Comparison of ENCODE assay signal across 8 cellular contexts in genomic region chrX:38192007-38192625, GRCh38. TPM values are rescaled to one million over a fixed set of nuclear protein-coding genes. Genes with fewer than 3 reads are reported as not detected.
DNase-seq lines count a peak whose midpoint lies in the region; ATAC-seq and TF ChIP-seq lines count a peak whose summit lies in the region.

No MANE protein-coding gene starts in this region.

- ATAC-seq in GM18868 (IDR thresholded peaks at IDR 0.05; ENCODE audit: unreplicated experiment) (peak; percentile 63), foreskin keratinocyte (peak; percentile 53), upper lobe of left lung (ENCODE audit: low FRiP score in 2 of 2) (no peak)

- TF ChIP-seq POLR2A in upper lobe of left lung (IDR thresholded peaks at IDR 0.05), result no peak

- no peaks in the 10 kb centered on the region for H3K27me3 ChIP-seq in foreskin keratinocyte
- H3K27me3 ChIP-seq in upper lobe of left lung, result no peaks in the 10 kb centered on the region

- no peaks in the 10 kb centered on the region for H3K9me2 ChIP-seq in OCI-LY7 (ENCODE audit: insufficient read depth, low read length)

- H3K36me3 ChIP-seq in OCI-LY7 (ENCODE audit: insufficient read depth, low read length) (no peaks in the 10 kb centered on the region), upper lobe of left lung (no peaks in the 10 kb centered on the region)

- TF ChIP-seq EP300 in upper lobe of left lung (IDR thresholded peaks at IDR 0.05), result no peak

- no peaks in the 10 kb centered on the region for H3K79me2 ChIP-seq in OCI-LY7 (ENCODE audit: insufficient read depth, low read depth, low read length)

- H3K27ac ChIP-seq in 22Rv1, result no peak overlapping the region
- H3K27ac ChIP-seq in OCI-LY7 (ENCODE audit: low read depth, low read length, poor library complexity, severe bottlenecking), result no peak overlapping the region
- no peak overlapping the region for H3K27ac ChIP-seq in foreskin keratinocyte
- H3K27ac ChIP-seq in upper lobe of left lung, result no peak overlapping the region

- H3K4me2 ChIP-seq in OCI-LY7 (ENCODE audit: low read length), result peak overlapping the region; percentile 52

- BruUV-seq in OCI-LY7 (replicated peaks; lab: Mats Ljungman, UMichigan), result no TSS peak

- no peaks in the 10 kb centered on the region for H3K9me3 ChIP-seq in OCI-LY7 (ENCODE audit: low read length)
- H3K9me3 ChIP-seq in upper lobe of left lung, result no peaks in the 10 kb centered on the region

- intact Hi-C loops in OCI-LY7 (cut with micrococcal nuclease; ENCODE audit: unreplicated experiment), result loop anchor here (1.0 kb wide), 1 partner anchor 135 kb away; the partner anchor contains the start of gene RPGR

- H3K4me3 ChIP-seq in OCI-LY7 (ENCODE audit: low read depth, low read length, poor library complexity, severe bottlenecking) (no peak overlapping the region), upper lobe of left lung (no peak overlapping the region)

- peak; percentile 52 for TF ChIP-seq CTCF in 22Rv1 (IDR thresholded peaks at IDR 0.05)
- peak; percentile 80 for TF ChIP-seq CTCF in OCI-LY7 (conservative IDR thresholded peaks at IDR 0.05; ENCODE audit: low read length)
- peak; percentile 63 for TF ChIP-seq CTCF in foreskin keratinocyte (conservative IDR thresholded peaks at IDR 0.05)
- TF ChIP-seq CTCF in upper lobe of left lung (IDR thresholded peaks at IDR 0.05), result peak in 4 of 6 experiments; percentile 19 to 35 (median 21)

- H2AFZ ChIP-seq in OCI-LY7 (ENCODE audit: low read length), result peak overlapping the region; percentile 95

- peaks cover 6% of the 10 kb centered on the region for H3K4me1 ChIP-seq in OCI-LY7 (ENCODE audit: insufficient read depth, low read length, poor library complexity, severe bottlenecking)
- no peaks in the 10 kb centered on the region for H3K4me1 ChIP-seq in foreskin keratinocyte
- H3K4me1 ChIP-seq in upper lobe of left lung, result no peaks in the 10 kb centered on the region

- DNase-seq in OCI-LY7 (ENCODE audit: low spot score) (peak; percentile 65), foreskin keratinocyte (no peak), upper lobe of left lung (no peak), SKM-1 treated with dmso at 0.1 percent for 144 hours (lab: John Stamatoyannopoulos, UW; ENCODE audit: unreplicated experiment) (no peak), activated gamma-delta T cell treated with Interleukin-2 at 50 U/mL for 16 hours (no peak), T-helper 9 cell (no peak)

- CTCF ChIA-PET in OCI-LY7 (lab: Charles Lee; ENCODE audit: unreplicated experiment), result interaction anchor here (2.0 to 2.2 kb wide), 2 partner anchors 90 to 136 kb away, joined by 6 to 11 read pairs; partner anchors contain the start of gene RPGR

- H4K20me1 ChIP-seq in OCI-LY7 (ENCODE audit: insufficient read depth, low read length), result no peaks in the 10 kb centered on the region

- WGBS in upper lobe of left lung, 2 donors, result 53% methylated on average over 5 of the region's 5 CpGs; no CpG with 5 or more reads in 1 of the 2 donors

- POLR2A ChIA-PET in OCI-LY7 (lab: Charles Lee), result interaction anchor here (0.8 kb wide), 1 partner anchor 15 kb away, joined by 3 read pairs; no protein-coding TSS in a partner anchor

RNA-seq across cellular contexts. Expression of gene SRPX, which starts 28.6 kb away (rescaled TPM):
- total RNA-seq in OCI-LY7 (2014; rRNA removed; shearing (Covaris generic)), result not detected in 2 replicates
- total RNA-seq in OCI-LY7 (2022) (not detected in 2 replicates), foreskin keratinocyte (68.8 and 129 TPM in 2 replicates), upper lobe of left lung (10 to 100 TPM in 5 of 6 donors, 1 to 10 TPM in 1; 1.0 to 76.6 (median 41.3) TPM)
- 65.6 and 118 TPM in 2 replicates for polyA plus RNA-seq in foreskin keratinocyte

Comparison
In these comparisons a context has a peak if more than half of its experiments do, and no peak if none do; other contexts are left out.
1. CTCF ChIP-seq: peak in every context shown above with its lines; median percentile 80 in OCI-LY7; 63 in foreskin keratinocyte; 52 in 22Rv1; 21 in upper lobe of left lung.
2. ATAC-seq: peak in GM18868 (single experiment) and foreskin keratinocyte (single experiment); none in upper lobe of left lung (0 of 2).